1 cellular context compared by ENCODE assay signal in the genomic region with DNA sequence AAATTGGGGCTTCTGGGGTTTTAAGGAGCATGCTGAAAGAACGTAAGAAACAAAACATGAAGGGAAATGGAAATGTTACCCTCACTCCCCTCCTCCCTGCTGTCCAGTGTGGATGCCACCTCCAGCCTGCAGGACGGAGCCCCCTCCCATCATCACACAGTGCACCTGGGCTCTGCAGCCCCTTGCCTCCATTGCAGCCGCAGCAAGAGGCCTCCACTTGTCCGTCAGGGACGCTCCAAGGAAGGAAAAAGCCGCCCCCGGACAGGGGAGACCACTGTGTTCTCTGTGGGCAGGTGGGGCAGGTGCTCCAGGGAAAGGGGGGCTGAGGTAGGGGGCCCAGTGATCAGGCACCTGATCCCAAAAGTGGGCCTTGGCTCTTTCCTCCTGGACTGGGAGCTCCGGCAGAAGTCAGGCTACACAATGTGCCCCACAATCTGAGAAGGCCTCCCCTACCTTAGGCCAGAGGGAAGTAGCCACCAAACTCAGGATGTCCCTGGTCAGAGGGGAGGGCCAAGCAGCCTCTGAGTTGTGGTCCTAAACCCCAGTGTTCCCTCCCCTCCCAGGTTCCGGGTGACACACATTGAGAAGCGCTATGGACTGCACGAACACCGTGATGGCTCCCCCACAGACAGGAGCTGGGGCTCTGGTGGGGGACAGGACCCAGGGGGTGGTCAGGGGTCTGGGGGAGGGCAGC.
TF ChIP-seq lines count a peak whose summit lies in the region.

No MANE protein-coding gene starts in this region.

TF ChIP-seq in GM12878, 131 proteins besides CTCF, POLR2A, EP300 and RAD21:
- TF ChIP-seq, protein P1, sequence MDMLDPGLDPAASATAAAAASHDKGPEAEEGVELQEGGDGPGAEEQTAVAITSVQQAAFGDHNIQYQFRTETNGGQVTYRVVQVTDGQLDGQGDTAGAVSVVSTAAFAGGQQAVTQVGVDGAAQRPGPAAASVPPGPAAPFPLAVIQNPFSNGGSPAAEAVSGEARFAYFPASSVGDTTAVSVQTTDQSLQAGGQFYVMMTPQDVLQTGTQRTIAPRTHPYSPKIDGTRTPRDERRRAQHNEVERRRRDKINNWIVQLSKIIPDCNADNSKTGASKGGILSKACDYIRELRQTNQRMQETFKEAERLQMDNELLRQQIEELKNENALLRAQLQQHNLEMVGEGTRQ (IDR thresholded peaks at IDR 0.05; ENCODE audit: borderline replicate concordance, low read depth, low read length) = no peak
- TF ChIP-seq SUZ12 (IDR thresholded peaks at IDR 0.05; ENCODE audit: unreplicated experiment) (no peak), NFYA (IDR thresholded peaks at IDR 0.05; ENCODE audit: borderline replicate concordance, low read depth, low read length) (no peak), KAT2A (conservative IDR thresholded peaks at IDR 0.05; ENCODE audit: control insufficient read depth, low read depth, low read length) (no peak)
- TF ChIP-seq, protein P2, sequence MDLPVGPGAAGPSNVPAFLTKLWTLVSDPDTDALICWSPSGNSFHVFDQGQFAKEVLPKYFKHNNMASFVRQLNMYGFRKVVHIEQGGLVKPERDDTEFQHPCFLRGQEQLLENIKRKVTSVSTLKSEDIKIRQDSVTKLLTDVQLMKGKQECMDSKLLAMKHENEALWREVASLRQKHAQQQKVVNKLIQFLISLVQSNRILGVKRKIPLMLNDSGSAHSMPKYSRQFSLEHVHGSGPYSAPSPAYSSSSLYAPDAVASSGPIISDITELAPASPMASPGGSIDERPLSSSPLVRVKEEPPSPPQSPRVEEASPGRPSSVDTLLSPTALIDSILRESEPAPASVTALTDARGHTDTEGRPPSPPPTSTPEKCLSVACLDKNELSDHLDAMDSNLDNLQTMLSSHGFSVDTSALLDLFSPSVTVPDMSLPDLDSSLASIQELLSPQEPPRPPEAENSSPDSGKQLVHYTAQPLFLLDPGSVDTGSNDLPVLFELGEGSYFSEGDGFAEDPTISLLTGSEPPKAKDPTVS (IDR thresholded peaks at IDR 0.05; ENCODE audit: low read depth, low read length) = no peak
- TF ChIP-seq, protein P3, sequence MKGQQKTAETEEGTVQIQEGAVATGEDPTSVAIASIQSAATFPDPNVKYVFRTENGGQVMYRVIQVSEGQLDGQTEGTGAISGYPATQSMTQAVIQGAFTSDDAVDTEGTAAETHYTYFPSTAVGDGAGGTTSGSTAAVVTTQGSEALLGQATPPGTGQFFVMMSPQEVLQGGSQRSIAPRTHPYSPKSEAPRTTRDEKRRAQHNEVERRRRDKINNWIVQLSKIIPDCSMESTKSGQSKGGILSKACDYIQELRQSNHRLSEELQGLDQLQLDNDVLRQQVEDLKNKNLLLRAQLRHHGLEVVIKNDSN (IDR thresholded peaks at IDR 0.05; ENCODE audit: borderline replicate concordance, extremely low read length, insufficient read depth, low read depth, low read length) = no peak
